8 cellular contexts compared by ENCODE assay signal in the genomic region with DNA sequence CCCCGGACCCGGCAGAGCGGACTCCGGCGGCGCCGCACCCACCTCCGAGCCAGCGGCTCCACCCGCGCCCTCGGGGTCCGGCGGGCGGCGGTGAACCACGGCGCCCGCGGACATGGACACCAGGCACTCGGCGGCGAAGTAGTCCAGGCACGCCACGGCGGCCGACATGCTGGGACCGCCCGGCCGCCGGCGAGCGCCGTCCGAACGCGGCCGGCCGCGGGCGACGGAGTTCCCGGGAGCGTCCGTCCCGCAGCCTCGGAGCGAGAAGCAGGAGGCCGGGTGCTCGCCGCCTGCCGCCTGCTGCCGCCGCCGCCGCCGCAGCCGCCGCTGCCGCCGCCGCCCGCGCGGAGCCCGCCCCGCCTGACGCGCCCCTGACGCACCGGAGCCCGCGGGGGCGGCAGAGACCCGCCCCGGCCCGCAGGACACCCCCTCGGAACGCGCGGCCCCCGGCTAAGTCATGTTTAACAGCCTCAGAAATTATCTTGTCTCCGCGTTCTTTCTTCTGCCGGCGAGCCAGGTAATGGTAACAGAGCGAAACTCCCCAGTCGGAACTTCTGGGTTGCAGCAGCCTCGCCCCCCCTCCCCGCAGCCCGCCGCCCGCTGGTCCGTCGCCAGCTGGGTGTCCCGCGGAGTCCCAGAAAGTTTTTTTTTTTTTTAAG.
DNase-seq lines count a peak whose midpoint lies in the region.

KLF14 (minus strand) TSS at position 342 of the 659 bp plus-strand sequence; CDS start at position 168, 174 bp downstream.

- H3K4me3 ChIP-seq in iPS-11a (ENCODE audit: low read depth, low read length), result peak within 1 kb of the TSS; percentile 44

- DNase-seq in NCI-H2081 (lab: John Stamatoyannopoulos, UW), result peak; percentile 29 to 66
- DNase-seq in NCI-H2081 treated with DMSO at 0.1 percent for 48 hours (lab: John Stamatoyannopoulos, UW), result no peak
- DNase-seq in NCI-H526 treated with DMSO at 0.1 percent for 48 hours (lab: John Stamatoyannopoulos, UW), result peak; percentile 39
- DNase-seq in activated naive CD4-positive, alpha-beta T cell treated with anti-CD3 and anti-CD28 coated beads, Interleukin-2, amount 50 U/mL, for 16 hours, result peak; percentile 56
- peak; percentile 26 to 45 for DNase-seq in stimulated activated CD4-positive, alpha-beta T cell treated with anti-CD3 and anti-CD28 coated beads, Interleukin-1b, Interleukin-23, amount 100 ng/mL, for 4 hours (ENCODE audit: low read depth in 2 of 2)
- no peak for DNase-seq in NCI-H2196 treated with DMSO at 0.1 percent for 48 hours (lab: John Stamatoyannopoulos, UW; ENCODE audit: unreplicated experiment)
- DNase-seq in HCEC 1CT, result no peak

Comparison
In these comparisons a context has a peak if more than half of its experiments do, and no peak if none do; other contexts are left out.
1. DNase-seq: peak in NCI-H2081 (2 of 2), NCI-H526 treated with DMSO at 0.1 percent for 48 hours (single experiment), activated naive CD4-positive, alpha-beta T cell treated with anti-CD3 and anti-CD28 coated beads, Interleukin-2, amount 50 U/mL, for 16 hours (single experiment) and stimulated activated CD4-positive, alpha-beta T cell treated with anti-CD3 and anti-CD28 coated beads, Interleukin-1b, Interleukin-23, amount 100 ng/mL, for 4 hours (2 of 2); none in NCI-H2081 treated with DMSO at 0.1 percent for 48 hours (single experiment), NCI-H2196 treated with DMSO at 0.1 percent for 48 hours (single experiment) and HCEC 1CT (single experiment).